ENCODE assay signal across 16 cellular contexts in the genomic region with DNA sequence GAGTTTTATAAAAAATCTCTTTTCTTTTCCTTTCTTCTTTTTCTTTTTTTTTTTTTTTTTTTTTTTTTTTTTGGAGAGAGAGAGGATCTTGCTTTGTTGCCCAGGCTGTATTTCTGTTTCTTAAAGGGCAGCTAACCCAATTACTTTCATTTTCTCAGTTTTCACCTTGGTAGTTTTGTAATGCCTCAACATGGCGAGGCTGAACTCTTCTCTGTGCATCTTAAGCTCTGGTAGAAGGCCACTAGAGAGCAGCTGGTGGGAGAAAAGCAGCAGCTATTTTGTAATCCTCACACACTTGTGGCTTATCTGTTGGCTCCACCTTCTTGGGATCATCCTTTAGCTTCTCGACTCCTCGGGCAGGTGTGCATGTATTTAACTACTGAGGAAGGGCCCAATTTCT.
DNase-seq lines count a peak whose midpoint lies in the region; ATAC-seq, FAIRE-seq and TF ChIP-seq lines count a peak whose summit lies in the region.
"Had no signal": no experiment of that assay in that cellular context is flagged by ENCODE, and none has a peak within 500 bp of the region (broad histone marks: within the 10 kb centered on the region; RNA-seq: fewer than 3 reads in every experiment).

No MANE protein-coding gene starts in this region.

- H4K91ac ChIP-seq in H1 (replicated peaks; ENCODE audit: insufficient read length, low read length): no peak overlapping the region
- H4K91ac ChIP-seq in trophoblast cell (ENCODE audit: low read depth, low read length): no peak overlapping the region

- intact Hi-C loops in left colon (cut with DNase I, micrococcal nuclease): no loop called here

- TF ChIP-seq RAD21 in SK-N-SH (IDR thresholded peaks at IDR 0.05; ENCODE audit: low read length) (no peak), H1 (IDR thresholded peaks at IDR 0.05 in 1 of 2, conservative IDR thresholded peaks at IDR 0.05 in 1 of 2; ENCODE audit: low read depth in 2 of 2, low read length in 2 of 2) (no peak)

- H3K4ac ChIP-seq in H1 (replicated peaks; ENCODE audit: insufficient read length, low read depth, low read length) (no peak overlapping the region), trophoblast cell (ENCODE audit: low read depth, low read length) (no peak overlapping the region)

- TF ChIP-seq EP300 in SK-N-SH (IDR thresholded peaks at IDR 0.05; ENCODE audit: borderline replicate concordance in 1 of 2, low read depth in 1 of 2, low read length in 1 of 2): no peak
- no peak for TF ChIP-seq EP300 in H1 (IDR thresholded peaks at IDR 0.05; ENCODE audit: borderline replicate concordance in 1 of 2, low read depth in 2 of 2, low read length in 2 of 2)

- H4K8ac ChIP-seq in H1 (ENCODE audit: extremely low read depth, insufficient read depth, low read length) (no peak overlapping the region), trophoblast cell (ENCODE audit: low read depth, low read length) (no peak overlapping the region)

- H3F3A ChIP-seq in SK-N-SH (replicated peaks; ENCODE audit: insufficient read depth): no peaks in the 10 kb centered on the region

- DNase-seq in SK-N-SH (no peak), NCI-H82 (lab: John Stamatoyannopoulos, UW) (peak; percentile 83), H1 (ENCODE audit: low read depth in 1 of 2, low spot score in 2 of 2) (no peak), trophoblast cell (no peak), left colon (no peak), GM10266 (ENCODE audit: extremely low spot score) (no peak)
- DNase-seq: ACHN; CD4-positive, CD25-positive, alpha-beta regulatory T cell; DMS53; GM23248; H7 had no signal

- H2AFZ ChIP-seq in SK-N-SH (ENCODE audit: low read depth) (peak overlapping the region; percentile 6; the same call in 1 of the 2 replicates), H1 (ENCODE audit: low read length) (peak overlapping the region; percentile 18; the same call in 1 of the 2 replicates), trophoblast cell (ENCODE audit: insufficient read depth, low read length, poor library complexity) (no peak overlapping the region)
- H2AFZ ChIP-seq: GM23248 had no signal

- H3K18ac ChIP-seq in H1 (ENCODE audit: extremely low read depth, low read length) (no peak overlapping the region), trophoblast cell (ENCODE audit: low read length) (no peak overlapping the region)

- ATAC-seq in SK-N-SH treated with all-trans-retinoic acid at 6 μM for 48 hours (no peak), left colon (no peak), HG03378 (IDR thresholded peaks at IDR 0.05; ENCODE audit: unreplicated experiment) (no peak)

- H3K9ac ChIP-seq in SK-N-SH: no peak overlapping the region
- no peak overlapping the region for H3K9ac ChIP-seq in H1 (replicated peaks in 1 of 4; ENCODE audit: extremely low read depth in 1 of 4, low read depth in 3 of 4, low read length in 3 of 4)
- no peak overlapping the region for H3K9ac ChIP-seq in trophoblast cell (ENCODE audit: low read length)
- H3K9ac ChIP-seq: BLaER1 treated with 17β-estradiol and CSF1 and Interleukin-3, amounts not matched to agents 10 nM and 100 nM; GM23248 had no signal

- H4K20me1 ChIP-seq in SK-N-SH (ENCODE audit: insufficient read depth): no peaks in the 10 kb centered on the region
- H4K20me1 ChIP-seq in H1 (replicated peaks in 1 of 2; ENCODE audit: control insufficient read depth in 1 of 2, insufficient read depth in 2 of 2, low read length in 2 of 2): no peaks in the 10 kb centered on the region
- H4K20me1 ChIP-seq: BLaER1 treated with 17β-estradiol and CSF1 and Interleukin-3, amounts not matched to agents 10 nM and 100 nM had no signal

- H3K4me1 ChIP-seq in SK-N-SH (ENCODE audit: control insufficient read depth in 1 of 2, insufficient read depth in 2 of 2, low read depth in 1 of 2, low read length in 1 of 2) (no peaks in the 10 kb centered on the region), H1 (replicated peaks in 1 of 4; ENCODE audit: control insufficient read depth in 3 of 4, insufficient read depth in 4 of 4, low read length in 3 of 4) (no peaks in the 10 kb centered on the region), trophoblast cell (ENCODE audit: control insufficient read depth in 1 of 2, insufficient read depth in 2 of 2, low read length in 2 of 2) (no peaks in the 10 kb centered on the region)
- H3K4me1 ChIP-seq: BLaER1 treated with 17β-estradiol and CSF1 and Interleukin-3, amounts not matched to agents 10 nM and 100 nM had no signal

- H2BK12ac ChIP-seq in H1 (ENCODE audit: low read depth, low read length): no peak overlapping the region
- no peak overlapping the region for H2BK12ac ChIP-seq in trophoblast cell (ENCODE audit: low read length)

- no peaks in the 10 kb centered on the region for H3K23me2 ChIP-seq in H1 (ENCODE audit: low read depth, low read length)

- H2BK120ac ChIP-seq in H1 (replicated peaks; ENCODE audit: low read depth, low read length) (no peak overlapping the region), trophoblast cell (ENCODE audit: insufficient read depth, low read length, poor library complexity) (no peak overlapping the region)

- H3K14ac ChIP-seq in H1 (ENCODE audit: insufficient read length): no peak overlapping the region
- H3K14ac ChIP-seq in trophoblast cell (ENCODE audit: low read length): no peak overlapping the region

- H3K27ac ChIP-seq in SK-N-SH (ENCODE audit: low read depth in 2 of 2, low read length in 1 of 2): no peak overlapping the region
- no peak overlapping the region for H3K27ac ChIP-seq in H1 (ENCODE audit: low read depth, low read length)
- no peak overlapping the region for H3K27ac ChIP-seq in trophoblast cell (ENCODE audit: low read depth, low read length)
- H3K27ac ChIP-seq: 22Rv1; BLaER1 treated with 17β-estradiol and CSF1 and Interleukin-3, amounts not matched to agents 10 nM and 100 nM; GM23248 had no signal

- H2BK20ac ChIP-seq in H1 (ENCODE audit: low read length): no peak overlapping the region

- no peaks in the 10 kb centered on the region for H3K79me2 ChIP-seq in SK-N-SH (ENCODE audit: insufficient read depth)
- H3K79me2 ChIP-seq in H1 (ENCODE audit: control insufficient read depth in 1 of 2, insufficient read depth in 2 of 2, low read length in 2 of 2): no peaks in the 10 kb centered on the region
- H3K79me2 ChIP-seq in trophoblast cell (ENCODE audit: control insufficient read depth, insufficient read depth, low read length, poor library complexity): no peaks in the 10 kb centered on the region

- H4K12ac ChIP-seq in trophoblast cell (ENCODE audit: low read depth, low read length): no peak overlapping the region

- no peak for TF ChIP-seq POLR2A in H1 (IDR thresholded peaks at IDR 0.05; ENCODE audit: control extremely low read depth in 1 of 2, low read depth in 2 of 2, low read length in 2 of 2)

- CTCF ChIA-PET in SK-N-SH (lab: Yijun Ruan, JAX): no interaction called here
- CTCF ChIA-PET in H1 (lab: Charles Lee; ENCODE audit: partially characterized antibody): interaction anchor here (1.2 kb wide), 1 partner anchor 410 kb away, joined by 3 read pairs; no protein-coding TSS in a partner anchor

- 72% methylated on average over 3 of the region's 3 CpGs for WGBS in SK-N-SH (ENCODE audit: low lambda C conversion rate)
- 85% methylated on average over 3 of the region's 3 CpGs; no CpG with 5 or more reads in 1 of the 2 experiments for WGBS in H1 (ENCODE audit: extremely low coverage in 1 of 2, insufficient coverage in 1 of 2, insufficient read length in 1 of 2, insufficient replicate concordance in 2 of 2, low coverage in 1 of 2, low lambda C conversion rate in 2 of 2, missing lambda C conversion rate in 1 of 2), 2 experiments
- no CpG with 5 or more reads among the region's 3 CpGs for WGBS in trophoblast cell (ENCODE audit: extremely low coverage, insufficient coverage, insufficient read length)

- no peak for FAIRE-seq in H1 (lab: Jason Lieb, UNC)
- FAIRE-seq: GM12891 had no signal

- H3K23ac ChIP-seq in H1 (ENCODE audit: insufficient read length) (no peak overlapping the region), trophoblast cell (ENCODE audit: low read length) (no peak overlapping the region)

- H2BK5ac ChIP-seq in H1 (ENCODE audit: low read depth, low read length) (no peak overlapping the region), trophoblast cell (ENCODE audit: low read depth, low read length, poor library complexity) (no peak overlapping the region)

- H3K9me2 ChIP-seq in SK-N-SH: no peaks in the 10 kb centered on the region

- H3K36me3 ChIP-seq in SK-N-SH (replicated peaks in 1 of 2; ENCODE audit: control insufficient read depth in 1 of 2, insufficient read depth in 2 of 2, low read length in 1 of 2) (no peaks in the 10 kb centered on the region), H1 (ENCODE audit: control insufficient read depth in 2 of 4, insufficient read depth in 4 of 4, low read length in 3 of 4) (no peaks in the 10 kb centered on the region), trophoblast cell (ENCODE audit: control insufficient read depth in 1 of 2, insufficient read depth in 2 of 2, low read length in 2 of 2) (no peaks in the 10 kb centered on the region)
- H3K36me3 ChIP-seq: BLaER1 treated with 17β-estradiol and CSF1 and Interleukin-3, amounts not matched to agents 10 nM and 100 nM had no signal

- H3K4me3 ChIP-seq in SK-N-SH (ENCODE audit: low read depth in 2 of 2, low read length in 1 of 2) (no peak overlapping the region), H1 (ENCODE audit: extremely low read depth in 1 of 4, insufficient read depth in 2 of 4, low read depth in 3 of 4, low read length in 4 of 4) (no peak overlapping the region), trophoblast cell (ENCODE audit: low read depth, low read length) (no peak overlapping the region)
- H3K4me3 ChIP-seq: BLaER1 treated with 17β-estradiol and CSF1 and Interleukin-3, amounts not matched to agents 10 nM and 100 nM; GM23248 had no signal

- H2BK15ac ChIP-seq in H1 (ENCODE audit: low read length): no peak overlapping the region

- H4K5ac ChIP-seq in H1 (ENCODE audit: insufficient read length, low read depth, low read length): no peak overlapping the region

- H3K9me3 ChIP-seq in SK-N-SH (no peaks in the 10 kb centered on the region), H1 (ENCODE audit: insufficient read depth in 2 of 2, low read depth in 1 of 2, low read length in 1 of 2) (no peaks in the 10 kb centered on the region), trophoblast cell (ENCODE audit: insufficient read depth, low read depth, low read length) (no peaks in the 10 kb centered on the region)
- H3K9me3 ChIP-seq: BLaER1 treated with 17β-estradiol and CSF1 and Interleukin-3, amounts not matched to agents 10 nM and 100 nM had no signal

- H3K4me2 ChIP-seq in SK-N-SH (no peak overlapping the region), H1 (ENCODE audit: insufficient read depth in 1 of 2, low read depth in 2 of 2, low read length in 2 of 2) (no peak overlapping the region), trophoblast cell (ENCODE audit: low read length) (no peak overlapping the region)
- H3K4me2 ChIP-seq: BLaER1 treated with 17β-estradiol and CSF1 and Interleukin-3, amounts not matched to agents 10 nM and 100 nM had no signal

- no peak overlapping the region for H2AK5ac ChIP-seq in H1 (ENCODE audit: low read depth, low read length)
- H2AK5ac ChIP-seq in trophoblast cell (ENCODE audit: low read length): peak overlapping the region; percentile 10

- H3K27me3 ChIP-seq in SK-N-SH (ENCODE audit: insufficient read depth) (no peaks in the 10 kb centered on the region), H1 (replicated peaks in 1 of 4; ENCODE audit: control insufficient read depth in 3 of 4, extremely low read depth in 1 of 4, insufficient read depth in 3 of 4, low read length in 3 of 4) (no peaks in the 10 kb centered on the region), trophoblast cell (ENCODE audit: insufficient read depth, low read length) (no peaks in the 10 kb centered on the region)
- H3K27me3 ChIP-seq: BLaER1 treated with 17β-estradiol and CSF1 and Interleukin-3, amounts not matched to agents 10 nM and 100 nM had no signal

- TF ChIP-seq CTCF in SK-N-SH (IDR thresholded peaks at IDR 0.05) (no peak), H1 (IDR thresholded peaks at IDR 0.05; ENCODE audit: control extremely low read depth in 1 of 3, insufficient read depth in 1 of 3, low read depth in 1 of 3, low read length in 3 of 3) (no peak), GM10266 (IDR thresholded peaks at IDR 0.05; ENCODE audit: control insufficient read depth, insufficient read depth, low read depth, missing control alignments) (no peak)

- POLR2A ChIA-PET in SK-N-SH (lab: Yijun Ruan, JAX) (no interaction called here), H1 (lab: Charles Lee; ENCODE audit: partially characterized antibody) (no interaction called here)

- no peaks in the 10 kb centered on the region for H3K79me1 ChIP-seq in H1 (ENCODE audit: low read depth, low read length)
- H3K79me1 ChIP-seq in trophoblast cell (ENCODE audit: low read length): no peaks in the 10 kb centered on the region

- no peak overlapping the region for H3K56ac ChIP-seq in H1 (replicated peaks; ENCODE audit: insufficient read length, low read depth, low read length)
